Comparison of ENCODE assay signal across 8 cellular contexts in the genomic region with DNA sequence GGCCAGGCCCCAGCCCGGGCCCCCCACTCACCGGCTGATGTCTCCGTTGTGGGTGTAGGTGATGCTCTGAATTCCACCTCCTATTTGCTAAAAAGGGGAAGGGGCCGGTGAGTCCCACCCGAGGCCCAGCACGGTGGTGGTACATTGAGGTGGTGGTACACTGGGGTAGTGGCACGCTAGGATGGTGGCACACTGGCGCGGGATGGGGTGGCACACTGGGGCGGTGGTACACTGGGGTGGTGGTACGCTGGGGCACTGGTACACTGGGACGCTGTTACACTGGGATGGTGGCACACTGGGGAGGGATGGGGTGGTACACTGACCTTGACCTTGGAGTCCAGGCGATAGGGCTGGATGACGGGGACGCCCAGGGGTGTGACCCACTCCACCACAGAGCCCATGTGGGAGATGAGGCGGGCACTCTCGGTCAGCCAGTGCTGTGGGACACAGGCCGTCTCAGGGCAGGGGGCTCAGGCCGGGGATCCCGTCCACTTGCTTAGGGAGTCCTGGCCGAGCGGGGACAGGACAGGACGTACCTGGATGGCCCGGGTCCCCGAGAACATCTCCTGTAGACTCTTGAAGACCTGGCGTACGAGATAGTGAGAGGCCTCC. TPM values are rescaled to one million over a fixed set of nuclear protein-coding genes. Genes with fewer than 3 reads are reported as not detected.
"Had no signal": no experiment of that assay in that cellular context is flagged by ENCODE, and none has a peak within 500 bp of the region (broad histone marks: within the 10 kb centered on the region; RNA-seq: fewer than 3 reads in every experiment).

No MANE protein-coding gene starts in this region.

- FAIRE-seq: H1, H54, HTR-8/SVneo had no signal

- H3K27ac Mint-ChIP-seq: GM23338, H9, IgD-negative memory B cell had no signal

- ATAC-seq: GM23338 had no signal

- DNase-seq: H9, HCEC 1CT had no signal

- H3K4me3 Mint-ChIP-seq: GM23338, H9 had no signal

- H2AFZ ChIP-seq: GM23338 had no signal

- H3K4me3 ChIP-seq: GM23338 had no signal

- H3K4me1 Mint-ChIP-seq: H9 had no signal

- H3K9me3 Mint-ChIP-seq: GM23338, H9, IgD-negative memory B cell had no signal

- H3K4me2 ChIP-seq: GM23338 had no signal

RNA-seq across cellular contexts. Expression of a gene that starts 20.9 kb away (rescaled TPM):
- polyA plus RNA-seq: IgD-negative memory B cell had no signal

RNA-seq across cellular contexts. Expression of a gene that starts 29.1 kb away (rescaled TPM):
- total RNA-seq: HT-29 had no signal
- polyA plus RNA-seq: IgD-negative memory B cell had no signal
